ENCODE assay signal across 21 cellular contexts in the genomic region with DNA sequence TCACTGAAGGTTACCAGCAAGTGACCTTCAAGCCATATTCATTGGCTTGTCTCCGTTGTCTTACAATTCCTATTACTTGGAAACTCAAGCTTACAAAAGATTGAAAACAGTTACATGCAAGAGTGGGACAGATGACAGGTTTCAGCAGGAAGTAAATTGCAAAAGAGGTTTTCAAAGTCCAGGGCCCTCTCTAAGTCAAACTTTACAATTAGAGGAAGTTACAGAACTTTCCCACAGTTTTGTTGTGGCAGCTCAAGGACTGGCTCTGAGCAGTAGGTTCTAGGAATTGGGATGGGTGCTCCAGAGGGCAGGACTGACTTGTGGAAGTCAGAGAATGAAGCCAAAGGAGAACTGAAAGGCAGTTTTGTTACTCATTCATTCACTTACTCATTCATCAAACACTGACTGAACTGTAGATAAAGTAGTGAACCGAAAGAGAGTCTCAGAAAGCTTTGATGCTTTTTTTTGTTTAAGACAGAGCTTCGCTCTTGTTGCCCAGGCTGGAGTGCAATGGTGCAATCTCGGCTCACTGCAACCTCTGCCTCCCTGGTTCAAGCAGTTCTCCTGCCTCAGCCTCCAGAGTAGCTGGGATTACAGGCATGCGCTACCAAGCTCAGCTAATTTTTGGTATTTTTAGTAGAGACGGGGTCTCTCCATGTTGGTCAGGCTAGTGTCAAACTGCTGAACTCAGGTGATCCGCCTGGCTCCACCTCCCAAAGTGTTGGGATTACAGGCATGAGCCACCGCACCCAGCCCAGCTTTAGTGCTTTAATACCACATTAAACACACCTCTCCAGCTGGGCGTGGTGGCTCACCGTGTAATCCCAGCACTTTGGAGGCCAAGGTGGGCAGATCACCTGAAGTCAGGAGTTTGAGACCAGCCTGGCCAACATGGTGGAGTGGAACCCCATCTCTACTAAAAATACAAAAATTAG.
A peak's percentile ranks its signal among the peaks of the same experiment; 100 is the strongest.
DNase-seq lines count a peak whose midpoint lies in the region; ATAC-seq and TF ChIP-seq lines count a peak whose summit lies in the region.
"Had no signal": no experiment of that assay in that cellular context is flagged by ENCODE, and none has a peak within 500 bp of the region (broad histone marks: within the 10 kb centered on the region; RNA-seq: fewer than 3 reads in every experiment).

No MANE protein-coding gene starts in this region.

- no peak overlapping the region for H4K91ac ChIP-seq in trophoblast cell (ENCODE audit: low read depth, low read length)

- no peak overlapping the region for H3K18ac ChIP-seq in trophoblast cell (ENCODE audit: low read length)

- peak overlapping the region in 5 of 7 donors; percentile 39 to 82 (median 68) for H3K27ac Mint-ChIP-seq in CD14-positive monocyte
- H3K27ac Mint-ChIP-seq: activated naive CD4-positive, alpha-beta T cell treated with anti-CD3 and anti-CD28 coated beads for 36 hours had no signal

- WGBS in trophoblast cell (ENCODE audit: extremely low coverage, insufficient coverage, insufficient read length): no CpG with 5 or more reads among the region's 10 CpGs
- 77 to 79% methylated on average over 10 of the region's 10 CpGs for WGBS in sigmoid colon, 2 donors

- intact Hi-C loops in CD14-positive monocyte (cut with micrococcal nuclease) (no loop called here), left colon (cut with DNase I, micrococcal nuclease) (no loop called here), sigmoid colon (cut with DNase I) (no loop called here)

- H3K4me1 Mint-ChIP-seq in CD14-positive monocyte: peaks cover 16% of the 10 kb centered on the region

- H2AFZ ChIP-seq in trophoblast cell (ENCODE audit: insufficient read depth, low read length, poor library complexity): no peak overlapping the region

- H2BK120ac ChIP-seq in trophoblast cell (ENCODE audit: insufficient read depth, low read length, poor library complexity): no peak overlapping the region

- H3K4me3 ChIP-seq in trophoblast cell (ENCODE audit: low read depth, low read length): no peak overlapping the region
- no peak overlapping the region for H3K4me3 ChIP-seq in sigmoid colon
- H3K4me3 ChIP-seq: A549; BLaER1 treated with 17β-estradiol and CSF1 and Interleukin-3, amounts not matched to agents 10 nM and 100 nM; esophagus squamous epithelium; uterus had no signal

- H4K8ac ChIP-seq in trophoblast cell (ENCODE audit: low read depth, low read length): no peak overlapping the region

- H3K79me1 ChIP-seq in trophoblast cell (ENCODE audit: low read length): no peaks in the 10 kb centered on the region

- no peak overlapping the region for H3K14ac ChIP-seq in trophoblast cell (ENCODE audit: low read length)

- no peaks in the 10 kb centered on the region for H3K36me3 ChIP-seq in trophoblast cell (ENCODE audit: control insufficient read depth in 1 of 2, insufficient read depth in 2 of 2, low read length in 2 of 2)
- no peaks in the 10 kb centered on the region for H3K36me3 ChIP-seq in sigmoid colon
- H3K36me3 ChIP-seq: BLaER1 treated with 17β-estradiol and CSF1 and Interleukin-3, amounts not matched to agents 10 nM and 100 nM; esophagus squamous epithelium; uterus had no signal

- no peak overlapping the region for H3K9ac ChIP-seq in trophoblast cell (ENCODE audit: low read length)
- H3K9ac ChIP-seq: BLaER1 treated with 17β-estradiol and CSF1 and Interleukin-3, amounts not matched to agents 10 nM and 100 nM; SK-N-SH had no signal

- no peak overlapping the region for H2BK5ac ChIP-seq in trophoblast cell (ENCODE audit: low read depth, low read length, poor library complexity)

- no peak overlapping the region for H3K4me2 ChIP-seq in trophoblast cell (ENCODE audit: low read length)
- H3K4me2 ChIP-seq: A549, SK-N-SH had no signal

- no peaks in the 10 kb centered on the region for H3K27me3 Mint-ChIP-seq in CD14-positive monocyte (ENCODE audit: low read depth in 3 of 3)

- no peak overlapping the region for H2AK5ac ChIP-seq in trophoblast cell (ENCODE audit: low read length)

- no peaks in the 10 kb centered on the region for H3K9me3 Mint-ChIP-seq in CD14-positive monocyte
- H3K9me3 Mint-ChIP-seq: activated naive CD4-positive, alpha-beta T cell treated with anti-CD3 and anti-CD28 coated beads for 36 hours had no signal

- DNase-seq in CD14-positive monocyte (ENCODE audit: low spot score): no peak
- peak; percentile 5 for DNase-seq in HuH-7.5 (ENCODE audit: low spot score)
- peak; percentile 33 for DNase-seq in SIG-M5 (lab: John Stamatoyannopoulos, UW)
- peak in 1 of 2 donors; percentile 4 for DNase-seq in left colon
- DNase-seq in trophoblast cell: no peak
- no peak for DNase-seq in sigmoid colon
- no peak for DNase-seq in activated CD4-positive, alpha-beta T cell treated with anti-CD3 and anti-CD28 coated beads for 4 hours
- DNase-seq: activated naive CD4-positive, alpha-beta T cell treated with anti-CD3 and anti-CD28 coated beads for 36 hours; cerebellar nuclear complex; effector memory CD4-positive, alpha-beta T cell; esophagus squamous epithelium; left cardiac atrium; midbrain; NCI-H1436 treated with DMSO at 0.1 percent for 48 hours; NCI-H2171; NCI-H69; SK-N-SH; uterus had no signal

- no peak overlapping the region for H3K23ac ChIP-seq in trophoblast cell (ENCODE audit: low read length)

- TF ChIP-seq POLR2A in sigmoid colon (IDR thresholded peaks at IDR 0.05): no peak

- no peak overlapping the region for H3K27ac ChIP-seq in trophoblast cell (ENCODE audit: low read depth, low read length)
- no peak overlapping the region for H3K27ac ChIP-seq in sigmoid colon
- H3K27ac ChIP-seq: A549, esophagus squamous epithelium, uterus had no signal

- ATAC-seq in left colon: peak; percentile 43
- ATAC-seq in GM21723 (IDR thresholded peaks at IDR 0.05; ENCODE audit: unreplicated experiment): no peak
- ATAC-seq: A549, left cardiac atrium had no signal

- H3K4ac ChIP-seq in trophoblast cell (ENCODE audit: low read depth, low read length): no peak overlapping the region

- H3K4me1 ChIP-seq in trophoblast cell (ENCODE audit: control insufficient read depth in 1 of 2, insufficient read depth in 2 of 2, low read length in 2 of 2): no peaks in the 10 kb centered on the region
- no peaks in the 10 kb centered on the region for H3K4me1 ChIP-seq in sigmoid colon
- H3K4me1 ChIP-seq: A549, esophagus squamous epithelium, uterus had no signal

- H3K79me2 ChIP-seq in trophoblast cell (ENCODE audit: control insufficient read depth, insufficient read depth, low read length, poor library complexity): no peaks in the 10 kb centered on the region

- H2BK12ac ChIP-seq in trophoblast cell (ENCODE audit: low read length): no peak overlapping the region

- H3K27me3 ChIP-seq in trophoblast cell (ENCODE audit: insufficient read depth, low read length): no peaks in the 10 kb centered on the region
- no peaks in the 10 kb centered on the region for H3K27me3 ChIP-seq in sigmoid colon
- H3K27me3 ChIP-seq: BLaER1 treated with 17β-estradiol and CSF1 and Interleukin-3, amounts not matched to agents 10 nM and 100 nM; esophagus squamous epithelium; uterus had no signal

- TF ChIP-seq EP300 in sigmoid colon (IDR thresholded peaks at IDR 0.05): no peak

- TF ChIP-seq CTCF in CD14-positive monocyte (IDR thresholded peaks at IDR 0.05) (no peak), sigmoid colon (IDR thresholded peaks at IDR 0.05) (no peak)

- H4K12ac ChIP-seq in trophoblast cell (ENCODE audit: low read depth, low read length): no peak overlapping the region

- peak overlapping the region; percentile 48 to 59 for H3K4me3 Mint-ChIP-seq in CD14-positive monocyte
- H3K4me3 Mint-ChIP-seq: activated naive CD4-positive, alpha-beta T cell treated with anti-CD3 and anti-CD28 coated beads for 36 hours had no signal

- H3K9me3 ChIP-seq in trophoblast cell (ENCODE audit: insufficient read depth, low read depth, low read length) (no peaks in the 10 kb centered on the region), sigmoid colon (no peaks in the 10 kb centered on the region)
- H3K9me3 ChIP-seq: A549; BLaER1 treated with 17β-estradiol and CSF1 and Interleukin-3, amounts not matched to agents 10 nM and 100 nM; esophagus squamous epithelium; SK-N-SH; uterus had no signal

- no peaks in the 10 kb centered on the region for H3K36me3 Mint-ChIP-seq in CD14-positive monocyte

Comparison
In these comparisons a context has a peak if more than half of its experiments do, and no peak if none do; other contexts are left out.
1. DNase-seq: peak in HuH-7.5 (single experiment) and SIG-M5 (single experiment); none in CD14-positive monocyte (single experiment), trophoblast cell (0 of 2), sigmoid colon (single experiment) and activated CD4-positive, alpha-beta T cell treated with anti-CD3 and anti-CD28 coated beads for 4 hours (0 of 2).